Comparison of ENCODE assay signal across 17 cellular contexts in genomic region chr1:211309617-211310016, GRCh38. TPM values are rescaled to one million over a fixed set of nuclear protein-coding genes. Genes with fewer than 3 reads are reported as not detected.
DNase-seq lines count a peak whose midpoint lies in the region.
"Had no signal": no experiment of that assay in that cellular context is flagged by ENCODE, and none has a peak within 500 bp of the region (broad histone marks: within the 10 kb centered on the region; RNA-seq: fewer than 3 reads in every experiment).

No MANE protein-coding gene starts in this region.

- H3K9me3 Mint-ChIP-seq in activated T-cell treated with anti-CD3 and anti-CD28 coated beads, Interleukin-2, amount 50 U/mL, for 24 hours, result no peaks in the 10 kb centered on the region
- no peaks in the 10 kb centered on the region for H3K9me3 Mint-ChIP-seq in CD8-positive, alpha-beta memory T cell
- H3K9me3 Mint-ChIP-seq in activated naive CD8-positive, alpha-beta T cell treated with anti-CD3 and anti-CD28 coated beads for 36 hours, result no peaks in the 10 kb centered on the region
- H3K9me3 Mint-ChIP-seq: GM23338 had no signal

- peaks cover 58% of the 10 kb centered on the region for H3K36me3 Mint-ChIP-seq in activated T-cell treated with anti-CD3 and anti-CD28 coated beads, Interleukin-2, amount 50 U/mL, for 24 hours (ENCODE audit: low read depth)
- H3K36me3 Mint-ChIP-seq in CD8-positive, alpha-beta memory T cell, result peaks cover 7 to 51% (median 21%) of the 10 kb centered on the region in 3 donors
- H3K36me3 Mint-ChIP-seq in activated naive CD8-positive, alpha-beta T cell treated with anti-CD3 and anti-CD28 coated beads for 36 hours, result peaks cover 17% of the 10 kb centered on the region

- H2BK120ac ChIP-seq in mesendoderm (ENCODE audit: low read depth, low read length), result no peak overlapping the region

- H3K4me1 Mint-ChIP-seq in activated T-cell treated with anti-CD3 and anti-CD28 coated beads, Interleukin-2, amount 50 U/mL, for 24 hours (ENCODE audit: low read depth), result peaks cover 34% of the 10 kb centered on the region
- peaks cover 11 to 20% (median 15%) of the 10 kb centered on the region in 3 donors for H3K4me1 Mint-ChIP-seq in CD8-positive, alpha-beta memory T cell
- peaks cover 17% of the 10 kb centered on the region for H3K4me1 Mint-ChIP-seq in activated naive CD8-positive, alpha-beta T cell treated with anti-CD3 and anti-CD28 coated beads for 36 hours

- CTCF ChIA-PET in CD8-positive, alpha-beta memory T cell (lab: Charles Lee), result no interaction called here

- no peak overlapping the region for H2BK15ac ChIP-seq in mesendoderm (replicated peaks; ENCODE audit: low read depth)

- no peak overlapping the region for H4K5ac ChIP-seq in mesendoderm (ENCODE audit: low read length)

- H3K79me2 ChIP-seq in mesendoderm (ENCODE audit: control insufficient read depth, insufficient read depth, low read length), result no peaks in the 10 kb centered on the region

- H2AK5ac ChIP-seq in mesendoderm (ENCODE audit: low read length), result no peak overlapping the region

- no peak overlapping the region for H4K8ac ChIP-seq in mesendoderm (ENCODE audit: low read depth, low read length)

- H3K36me3 ChIP-seq in CD8-positive, alpha-beta memory T cell (ENCODE audit: insufficient read depth, low read length), result peaks cover 10% of the 10 kb centered on the region
- peaks cover 7% of the 10 kb centered on the region for H3K36me3 ChIP-seq in mesendoderm (ENCODE audit: control insufficient read depth, insufficient read depth, low read length)

- H3K9ac ChIP-seq in mesendoderm (ENCODE audit: low read length), result no peak overlapping the region
- H3K9ac ChIP-seq: BLaER1 treated with 17β-estradiol and CSF1 and Interleukin-3, amounts not matched to agents 10 nM and 100 nM had no signal

- H2BK5ac ChIP-seq in mesendoderm (ENCODE audit: low read length), result no peak overlapping the region

- no peaks in the 10 kb centered on the region for H3K4me1 ChIP-seq in CD8-positive, alpha-beta memory T cell (ENCODE audit: insufficient read depth, low read length)
- no peaks in the 10 kb centered on the region for H3K4me1 ChIP-seq in mesendoderm (ENCODE audit: control insufficient read depth, low read depth, low read length)

- H3K18ac ChIP-seq in mesendoderm (ENCODE audit: low read length), result no peak overlapping the region

- H3K9me3 ChIP-seq in CD8-positive, alpha-beta memory T cell (ENCODE audit: low read length), result no peaks in the 10 kb centered on the region
- H3K9me3 ChIP-seq: BLaER1 treated with 17β-estradiol and CSF1 and Interleukin-3, amounts not matched to agents 10 nM and 100 nM had no signal

- H3K27me3 ChIP-seq in CD8-positive, alpha-beta memory T cell (ENCODE audit: insufficient read depth, low read length, poor library complexity, severe bottlenecking), result no peaks in the 10 kb centered on the region
- H3K27me3 ChIP-seq in mesendoderm (ENCODE audit: insufficient read depth, low read length, poor library complexity), result no peaks in the 10 kb centered on the region
- H3K27me3 ChIP-seq: BLaER1 treated with 17β-estradiol and CSF1 and Interleukin-3, amounts not matched to agents 10 nM and 100 nM had no signal

- no peak overlapping the region for H3K4me3 Mint-ChIP-seq in activated T-cell treated with anti-CD3 and anti-CD28 coated beads, Interleukin-2, amount 50 U/mL, for 24 hours
- H3K4me3 Mint-ChIP-seq in CD8-positive, alpha-beta memory T cell, result no peak overlapping the region
- H3K4me3 Mint-ChIP-seq in activated naive CD8-positive, alpha-beta T cell treated with anti-CD3 and anti-CD28 coated beads for 36 hours, result no peak overlapping the region
- H3K4me3 Mint-ChIP-seq: GM23338 had no signal

- H3K56ac ChIP-seq in mesendoderm (ENCODE audit: low read length), result no peak overlapping the region

- POLR2A ChIA-PET in CD8-positive, alpha-beta memory T cell (lab: Charles Lee), result no interaction called here

- H3K23ac ChIP-seq in mesendoderm (ENCODE audit: low read length), result no peak overlapping the region

- H3K27ac Mint-ChIP-seq in activated T-cell treated with anti-CD3 and anti-CD28 coated beads, Interleukin-2, amount 50 U/mL, for 24 hours, result peak overlapping the region; percentile 68
- H3K27ac Mint-ChIP-seq in CD8-positive, alpha-beta memory T cell, result peak overlapping the region in 5 of 8 donors; percentile 17 to 68 (median 54)
- H3K27ac Mint-ChIP-seq in activated naive CD8-positive, alpha-beta T cell treated with anti-CD3 and anti-CD28 coated beads for 36 hours, result peak overlapping the region; percentile 25
- H3K27ac Mint-ChIP-seq: GM23338 had no signal

- H3K4me3 ChIP-seq in CD8-positive, alpha-beta memory T cell (ENCODE audit: low read length), result no peak overlapping the region
- no peak overlapping the region for H3K4me3 ChIP-seq in mesendoderm (ENCODE audit: low read length)
- H3K4me3 ChIP-seq: BLaER1 treated with 17β-estradiol and CSF1 and Interleukin-3, amounts not matched to agents 10 nM and 100 nM; GM12878; GM23338 had no signal

- no peak overlapping the region for H3K4ac ChIP-seq in mesendoderm (ENCODE audit: low read depth, low read length)

- no peak overlapping the region for H3K27ac ChIP-seq in CD8-positive, alpha-beta memory T cell (ENCODE audit: low read depth, low read length)
- no peak overlapping the region for H3K27ac ChIP-seq in mesendoderm (ENCODE audit: low read depth, low read length)
- H3K27ac ChIP-seq: BLaER1 treated with 17β-estradiol and CSF1 and Interleukin-3, amounts not matched to agents 10 nM and 100 nM had no signal

- H3K79me1 ChIP-seq in mesendoderm (ENCODE audit: low read length), result no peaks in the 10 kb centered on the region

- DNase-seq in activated T-cell treated with anti-CD3 and anti-CD28 coated beads, Interleukin-2, amount 50 U/mL, for 24 hours, result no peak
- DNase-seq in activated T-cell treated with anti-CD3 and anti-CD28 coated beads for 4 hours (no peak), mesendoderm (peak; percentile 49), ureter (ENCODE audit: low spot score) (no peak), SK-N-DZ (ENCODE audit: low spot score) (no peak)
- no peak for DNase-seq in CD8-positive, alpha-beta memory T cell
- no peak for DNase-seq in activated naive CD8-positive, alpha-beta T cell treated with anti-CD3 and anti-CD28 coated beads for 36 hours
- DNase-seq in NK-92 treated with Interleukin-12 subunit alpha and Interleukin-12 subunit beta, amount 100 ng/mL, for 24 hours (lab: John Stamatoyannopoulos, UW), result no peak
- DNase-seq: 8988T, IMR-90, NCI-H1417 treated with DMSO at 0.1 percent for 48 hours, NCI-H2029 treated with DMSO at 0.1 percent for 48 hours, NCI-H510A treated with DMSO at 0.1 percent for 48 hours, RPMI8226 had no signal

- WGBS in mesendoderm (ENCODE audit: extremely low coverage, insufficient coverage, low lambda C conversion rate), result no CpG with 5 or more reads among the region's 3 CpGs

- no peaks in the 10 kb centered on the region for H3K27me3 Mint-ChIP-seq in activated T-cell treated with anti-CD3 and anti-CD28 coated beads, Interleukin-2, amount 50 U/mL, for 24 hours
- H3K27me3 Mint-ChIP-seq in CD8-positive, alpha-beta memory T cell, result no peaks in the 10 kb centered on the region
- no peaks in the 10 kb centered on the region for H3K27me3 Mint-ChIP-seq in activated naive CD8-positive, alpha-beta T cell treated with anti-CD3 and anti-CD28 coated beads for 36 hours

- H3K4me2 ChIP-seq in mesendoderm (ENCODE audit: low read length), result no peak overlapping the region
- H3K4me2 ChIP-seq: GM23338 had no signal

RNA-seq across cellular contexts. Expression of gene TRAF5, which starts 17.0 kb away (rescaled TPM):
- 10 to 100 TPM; 30.7 to 33.7 TPM for total RNA-seq in CD8-positive, alpha-beta memory T cell
- polyA plus RNA-seq in CD8-positive, alpha-beta memory T cell, result 38.3 TPM
- total RNA-seq in activated naive CD8-positive, alpha-beta T cell treated with anti-CD3 and anti-CD28 coated beads for 36 hours, result 10 to 100 TPM; 23.7 to 24.4 TPM
- 8.8 TPM for polyA plus RNA-seq in mesendoderm (2013, experiment 1 of 2)
- polyA plus RNA-seq in mesendoderm (2013, experiment 2 of 2), result 8.4 TPM
- total RNA-seq in ureter, result 36.3 TPM
- polyA plus RNA-seq in SK-N-DZ (2014; cell fraction: cytosol; rRNA removed), result 19.4 and 19.6 TPM in 2 replicates
- 57.0 and 84.9 TPM in 2 replicates for polyA plus RNA-seq in SK-N-DZ (2014; cell fraction: nucleus; rRNA removed)

RNA-seq across cellular contexts. Expression of gene RCOR3, which starts 50.5 kb away (rescaled TPM):
- 10 to 100 TPM; 33.9 to 36.4 TPM for total RNA-seq in CD8-positive, alpha-beta memory T cell
- 25.6 TPM for polyA plus RNA-seq in CD8-positive, alpha-beta memory T cell
- 10 to 100 TPM; 31.8 to 33.7 TPM for total RNA-seq in activated naive CD8-positive, alpha-beta T cell treated with anti-CD3 and anti-CD28 coated beads for 36 hours
- 18.2 TPM for polyA plus RNA-seq in mesendoderm (2013, experiment 1 of 2)
- 17.7 TPM for polyA plus RNA-seq in mesendoderm (2013, experiment 2 of 2)
- total RNA-seq in ureter, result 104 TPM
- 18.9 and 20.0 TPM in 2 replicates for polyA plus RNA-seq in SK-N-DZ (2014; cell fraction: cytosol; rRNA removed)
- 71.1 and 82.5 TPM in 2 replicates for polyA plus RNA-seq in SK-N-DZ (2014; cell fraction: nucleus; rRNA removed)
